8 cellular contexts compared by ENCODE assay signal in the genomic region with DNA sequence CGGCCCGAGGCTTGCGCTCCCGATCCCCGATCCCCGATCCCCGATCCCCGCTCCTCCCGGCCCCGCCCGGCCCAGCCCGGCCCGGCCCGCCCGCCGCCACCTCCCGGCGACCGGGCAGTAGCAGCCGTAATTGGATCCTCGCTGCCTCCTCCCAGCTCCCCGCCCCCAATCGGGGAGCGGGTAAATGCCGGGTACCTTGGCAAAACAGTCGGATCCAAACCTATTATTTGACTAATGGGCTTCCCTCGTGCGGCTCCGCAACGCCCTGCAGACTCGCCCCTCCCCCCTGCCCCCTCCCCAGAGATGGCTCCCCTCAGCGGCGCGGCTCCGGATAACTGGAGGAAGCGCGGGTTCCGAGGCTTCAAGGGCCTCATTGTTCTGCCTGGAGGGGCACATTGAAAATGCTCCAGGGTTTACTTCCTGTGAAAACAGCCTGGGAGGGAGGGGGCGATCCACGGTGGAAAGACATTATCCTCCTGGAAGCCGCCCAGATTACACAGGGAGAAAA.
A peak's percentile ranks its signal among the peaks of the same experiment; 100 is the strongest.
DNase-seq lines count a peak whose midpoint lies in the region; ATAC-seq and TF ChIP-seq lines count a peak whose summit lies in the region.

No MANE protein-coding gene starts in this region.

- no peak overlapping the region for H3K4me3 ChIP-seq in lung

- ATAC-seq in GM18520 (IDR thresholded peaks at IDR 0.05; ENCODE audit: unreplicated experiment): peak; percentile 20
- peak; percentile 30 for ATAC-seq in HG03095 (IDR thresholded peaks at IDR 0.05; ENCODE audit: unreplicated experiment)
- ATAC-seq in lung (ENCODE audit: insufficient read depth, low FRiP score): peak; percentile 53

- peak overlapping the region; percentile 73 to 75 for H3K27ac ChIP-seq in lung (ENCODE audit: low read depth in 1 of 2, low read length in 1 of 2)

- 1 to 2% methylated on average over 20 to 41 of the region's 41 CpGs for WGBS in lung, 2 donors

- no peaks in the 10 kb centered on the region for H3K27me3 ChIP-seq in lung (ENCODE audit: control insufficient read depth, insufficient read depth)

- no peak for TF ChIP-seq CTCF in lung (IDR thresholded peaks at IDR 0.05; ENCODE audit: control extremely low read depth, extremely low read depth)

- H3K4me1 ChIP-seq in lung (ENCODE audit: control insufficient read depth in 2 of 2, insufficient read depth in 2 of 2, low read length in 2 of 2): peaks cover 4 to 34% of the 10 kb centered on the region in 2 donors

- no peaks in the 10 kb centered on the region for H3K36me3 ChIP-seq in lung (ENCODE audit: control insufficient read depth in 2 of 2, insufficient read depth in 2 of 2, low read length in 2 of 2)

- H3K9me3 ChIP-seq in lung (ENCODE audit: control insufficient read depth in 2 of 2, insufficient read depth in 1 of 2, low read length in 1 of 2): no peaks in the 10 kb centered on the region

- DNase-seq in A172 (ENCODE audit: low spot score): peak; percentile 76
- DNase-seq in NCI-H2107 treated with DMSO at 0.1 percent for 48 hours (lab: John Stamatoyannopoulos, UW; ENCODE audit: unreplicated experiment): peak; percentile 72
- DNase-seq in activated CD4-positive, alpha-beta T cell treated with anti-CD3 and anti-CD28 coated beads for 4 hours: peak; percentile 26 to 39
- DNase-seq in effector CD4-positive, alpha-beta T cell: peak; percentile 5
- DNase-seq in lung (ENCODE audit: low spot score): peak; percentile 69
- peak; percentile 13 to 43 (median 19) for DNase-seq in stimulated activated CD4-positive, alpha-beta T cell treated with anti-CD3 and anti-CD28 coated beads, TNF-alpha, amount 100 ng/mL, for 48 hours (ENCODE audit: low read depth in 3 of 3)

Comparison
In these comparisons a context has a peak if more than half of its experiments do, and no peak if none do; other contexts are left out.
1. DNase-seq: peak in every context shown above with its lines; median percentile 76 in A172; 72 in NCI-H2107 treated with DMSO at 0.1 percent for 48 hours; 69 in lung; 32 in activated CD4-positive, alpha-beta T cell treated with anti-CD3 and anti-CD28 coated beads for 4 hours; 19 in stimulated activated CD4-positive, alpha-beta T cell treated with anti-CD3 and anti-CD28 coated beads, TNF-alpha, amount 100 ng/mL, for 48 hours; 5 in effector CD4-positive, alpha-beta T cell.